Comparison of ENCODE assay signal across 1 cellular context in the genomic region with DNA sequence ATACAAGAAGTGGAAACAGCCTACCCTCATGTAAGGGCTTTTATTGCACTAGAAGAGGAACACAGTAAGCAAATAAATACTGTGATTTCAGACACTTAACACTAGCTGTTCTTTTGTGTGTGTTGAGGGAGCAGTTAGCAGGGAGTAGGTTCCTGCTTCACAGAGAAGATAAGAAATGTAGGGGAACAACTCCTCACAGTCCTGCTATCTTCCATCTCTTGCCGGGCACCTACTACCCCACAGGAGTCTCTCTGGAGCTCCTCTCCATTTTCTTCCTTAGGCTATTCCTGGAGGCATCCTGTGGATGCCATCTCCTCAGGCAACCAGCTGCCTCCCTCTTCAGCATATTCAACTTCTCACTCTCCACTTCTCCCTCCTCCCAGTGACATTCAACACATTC.
TF ChIP-seq lines count a peak whose summit lies in the region.

No MANE protein-coding gene starts in this region.

TF ChIP-seq in H1, 55 proteins besides CTCF, POLR2A, EP300 and RAD21:
- TF ChIP-seq SUZ12 (IDR thresholded peaks at IDR 0.05; ENCODE audit: low read length), result no peak
- TF ChIP-seq POU5F1 (IDR thresholded peaks at IDR 0.05; ENCODE audit: low read depth, low read length), result no peak
- TF ChIP-seq TBP (IDR thresholded peaks at IDR 0.05; ENCODE audit: low read depth, low read length), result no peak
- TF ChIP-seq GABPA (IDR thresholded peaks at IDR 0.05; ENCODE audit: borderline replicate concordance, insufficient read depth, low read length), result no peak
- no peak for TF ChIP-seq JUND (IDR thresholded peaks at IDR 0.05; ENCODE audit: low read length)
- TF ChIP-seq YY1 (IDR thresholded peaks at IDR 0.05; ENCODE audit: low read depth, low read length), result 0 out of 2 replicates have a peak, but pooled peaks have one; percentile 35
- TF ChIP-seq SIN3A (conservative IDR thresholded peaks at IDR 0.05 in 1 of 2, IDR thresholded peaks at IDR 0.05 in 1 of 2; ENCODE audit: low read depth in 1 of 2, low read length in 2 of 2), result no peak
- no peak for TF ChIP-seq RXRA (IDR thresholded peaks at IDR 0.05; ENCODE audit: insufficient read depth, low read depth, low read length)
- TF ChIP-seq CTBP2 (IDR thresholded peaks at IDR 0.05; ENCODE audit: borderline replicate concordance, insufficient read depth, insufficient read length, low read length), result no peak
- no peak for TF ChIP-seq POLR2AphosphoS5 (IDR thresholded peaks at IDR 0.05; ENCODE audit: low read depth, low read length)
- 0 out of 2 replicates have a peak, but pooled peaks have one; percentile 10 for TF ChIP-seq TCF12 (IDR thresholded peaks at IDR 0.05; ENCODE audit: low read depth, low read length)
- TF ChIP-seq SIRT6 (IDR thresholded peaks at IDR 0.05; ENCODE audit: low read length), result no peak
- TF ChIP-seq RFX5 (IDR thresholded peaks at IDR 0.05; ENCODE audit: borderline replicate concordance, low read depth, low read length), result no peak
- TF ChIP-seq RNF2 (IDR thresholded peaks at IDR 0.05; ENCODE audit: borderline replicate concordance, low read depth, low read length, missing control alignments, poor library complexity, severe bottlenecking), result no peak
- no peak for TF ChIP-seq CBX8 (IDR thresholded peaks at IDR 0.05; ENCODE audit: borderline replicate concordance, low read depth, low read length)
- TF ChIP-seq, protein P1, sequence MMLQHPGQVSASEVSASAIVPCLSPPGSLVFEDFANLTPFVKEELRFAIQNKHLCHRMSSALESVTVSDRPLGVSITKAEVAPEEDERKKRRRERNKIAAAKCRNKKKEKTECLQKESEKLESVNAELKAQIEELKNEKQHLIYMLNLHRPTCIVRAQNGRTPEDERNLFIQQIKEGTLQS (IDR thresholded peaks at IDR 0.05; ENCODE audit: insufficient read depth, low read depth, low read length), result no peak
